10 cellular contexts compared by ENCODE assay signal in the genomic region with DNA sequence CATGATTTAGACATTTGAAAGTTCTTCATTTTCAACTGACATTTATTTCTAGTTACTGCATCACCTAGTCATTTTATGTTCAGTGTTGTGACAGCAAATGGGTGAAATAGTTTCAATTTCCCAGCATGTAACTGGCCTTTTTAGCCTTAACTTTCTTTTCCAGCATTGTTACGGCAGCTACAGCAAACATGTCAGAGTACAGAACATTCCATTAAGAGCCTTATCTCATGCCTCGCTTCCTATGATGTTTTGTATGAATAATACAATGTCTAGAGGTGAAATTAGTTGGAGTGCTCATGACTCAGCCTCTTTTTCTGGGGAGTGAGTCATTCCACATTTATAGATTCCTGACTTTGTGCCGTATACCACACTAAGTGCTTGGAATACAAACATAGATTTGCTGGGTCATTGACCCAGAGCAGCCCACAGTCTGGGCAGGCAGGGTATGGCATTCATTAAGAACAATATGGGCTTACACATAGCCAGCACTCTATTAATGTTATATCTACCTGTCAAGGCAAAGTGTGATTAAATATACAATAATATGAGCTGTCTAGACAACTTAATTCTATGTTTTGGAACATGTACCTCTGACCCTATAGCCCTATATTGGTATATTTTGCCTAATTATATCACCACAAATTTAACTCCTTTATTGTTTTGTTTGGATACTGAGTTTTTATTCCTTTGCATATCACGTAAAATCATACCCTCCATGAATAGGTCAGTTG.
DNase-seq lines count a peak whose midpoint lies in the region; ATAC-seq and TF ChIP-seq lines count a peak whose summit lies in the region.
"Had no signal": no experiment of that assay in that cellular context is flagged by ENCODE, and none has a peak within 500 bp of the region (broad histone marks: within the 10 kb centered on the region; RNA-seq: fewer than 3 reads in every experiment).

No MANE protein-coding gene starts in this region.

- H3K27ac Mint-ChIP-seq in T-cell, result no peak overlapping the region

- DNase-seq in NCI-H510A treated with DMSO at 0.1 percent for 48 hours (lab: John Stamatoyannopoulos, UW) (peak; percentile 47), NCI-H510A (lab: John Stamatoyannopoulos, UW) (no peak), amniotic stem cell (lab: John Stamatoyannopoulos, UW) (peak; percentile 91), vagina (ENCODE audit: extremely low spot score in 2 of 2) (no peak), T-cell (no peak), RPMI8226 (no peak), mesenteric fat pad (ENCODE audit: low spot score) (no peak)
- DNase-seq: CD4-positive, CD25-positive, alpha-beta regulatory T cell had no signal

- ATAC-seq in T-cell (replicated peaks in 1 of 4), result no peak

- POLR2A ChIA-PET in T-cell (lab: Charles Lee), result no interaction called here

- H3K9me3 ChIP-seq in vagina, result no peaks in the 10 kb centered on the region

- H3K27me3 ChIP-seq in layer of hippocampus (ENCODE audit: control insufficient read depth, insufficient read depth, low read length) (no peaks in the 10 kb centered on the region), vagina (no peaks in the 10 kb centered on the region)

- H3K27me3 Mint-ChIP-seq in T-cell, result peaks cover 0 to under 1% of the 10 kb centered on the region in 2 donors
- H3K27me3 Mint-ChIP-seq: CD4-positive, CD25-positive, alpha-beta regulatory T cell had no signal

- intact Hi-C loops in vagina (cut with DNase I), result no loop called here

- CTCF ChIA-PET in T-cell (lab: Charles Lee), result no interaction called here

- peaks cover 10% of the 10 kb centered on the region for H3K4me1 ChIP-seq in vagina

- no peaks in the 10 kb centered on the region for H3K36me3 Mint-ChIP-seq in T-cell
- H3K36me3 Mint-ChIP-seq: CD4-positive, CD25-positive, alpha-beta regulatory T cell had no signal

- H3K27ac ChIP-seq in layer of hippocampus (ENCODE audit: low read depth, low read length), result peak overlapping the region; percentile 43
- H3K27ac ChIP-seq in vagina, result peak overlapping the region; percentile 59

- H3K4me3 ChIP-seq in vagina, result no peak overlapping the region
- H3K4me3 ChIP-seq: skin epidermis had no signal

- no peak overlapping the region for H3K4me3 Mint-ChIP-seq in T-cell
- H3K4me3 Mint-ChIP-seq: CD4-positive, CD25-positive, alpha-beta regulatory T cell had no signal

- no peaks in the 10 kb centered on the region for H3K36me3 ChIP-seq in vagina

- no peak for TF ChIP-seq POLR2A in vagina (IDR thresholded peaks at IDR 0.05)

- peaks cover 6 to 28% (median 8%) of the 10 kb centered on the region in 3 donors for H3K9me3 Mint-ChIP-seq in T-cell

- H3K4me1 Mint-ChIP-seq in T-cell, result no peaks in the 10 kb centered on the region
- H3K4me1 Mint-ChIP-seq: CD4-positive, CD25-positive, alpha-beta regulatory T cell had no signal

- TF ChIP-seq CTCF in vagina (IDR thresholded peaks at IDR 0.05), result no peak

Comparison
In these comparisons a context has a peak if more than half of its experiments do, and no peak if none do; other contexts are left out.
1. DNase-seq: peak in NCI-H510A treated with DMSO at 0.1 percent for 48 hours (single experiment) and amniotic stem cell (single experiment); none in NCI-H510A (single experiment), vagina (0 of 2), T-cell (0 of 34), RPMI8226 (single experiment) and mesenteric fat pad (single experiment).